ENCODE assay signal across 8 cellular contexts in genomic region chr7:80060218-80060806, GRCh38.
DNase-seq lines count a peak whose midpoint lies in the region; ATAC-seq, FAIRE-seq and TF ChIP-seq lines count a peak whose summit lies in the region.

No MANE protein-coding gene starts in this region.

- no peaks in the 10 kb centered on the region for H3K79me2 ChIP-seq in keratinocyte (ENCODE audit: control insufficient read depth, insufficient read depth, low read length)

- peaks cover under 1% of the 10 kb centered on the region for H3K36me3 Mint-ChIP-seq in activated naive CD8-positive, alpha-beta T cell treated with anti-CD3 and anti-CD28 coated beads for 36 hours

- intact Hi-C loops in adrenal gland (cut with DNase I) = no loop called here
- intact Hi-C loops in posterior cingulate gyrus (cut with DNase I) = loop anchor here (1.0 to 2.0 kb wide), 3 partner anchors 228 to 393 kb away; no protein-coding TSS in a partner anchor

- H3K36me3 ChIP-seq in adrenal gland (replicated peaks in 1 of 2) = no peaks in the 10 kb centered on the region
- H3K36me3 ChIP-seq in keratinocyte (ENCODE audit: control insufficient read depth in 2 of 2, extremely low read depth in 1 of 2, insufficient read depth in 2 of 2, low read length in 2 of 2) = no peaks in the 10 kb centered on the region

- H2AFZ ChIP-seq in keratinocyte (ENCODE audit: control insufficient read depth, low read length) = no peak overlapping the region

- H3K9me3 ChIP-seq in adrenal gland (replicated peaks in 1 of 3) = no peaks in the 10 kb centered on the region
- H3K9me3 ChIP-seq in keratinocyte (ENCODE audit: control insufficient read depth, low read depth, low read length) = no peaks in the 10 kb centered on the region

- H3K4me3 ChIP-seq in AG09309 (ENCODE audit: control insufficient read depth, low read depth, low read length) (no peak overlapping the region), adrenal gland (no peak overlapping the region), keratinocyte (ENCODE audit: control insufficient read depth in 2 of 3, extremely low read depth in 1 of 3, insufficient read depth in 2 of 3, low read depth in 1 of 3, low read length in 3 of 3) (no peak overlapping the region)

- H3K9ac ChIP-seq in keratinocyte (ENCODE audit: control insufficient read depth, extremely low read depth, insufficient read depth, low read length) = no peak overlapping the region

- peak; percentile 64 for ATAC-seq in GM18868 (IDR thresholded peaks at IDR 0.05; ENCODE audit: unreplicated experiment)

- H3K4me1 ChIP-seq in adrenal gland (replicated peaks in 1 of 2) (peaks cover 0 to 14% of the 10 kb centered on the region in 2 donors), keratinocyte (ENCODE audit: control insufficient read depth, extremely low read depth, insufficient read depth, low read length) (no peaks in the 10 kb centered on the region)

- no peak for FAIRE-seq in keratinocyte (lab: Jason Lieb, UNC)

- peak; percentile 58 for DNase-seq in AG09309 (ENCODE audit: low read depth)
- DNase-seq in NCI-H2029 treated with DMSO at 0.1 percent for 48 hours (lab: John Stamatoyannopoulos, UW) = peak; percentile 44
- DNase-seq in adrenal gland = no peak
- no peak for DNase-seq in keratinocyte (ENCODE audit: low read depth, low spot score)
- DNase-seq in activated gamma-delta T cell (lab: John Stamatoyannopoulos, UW) = no peak
- no peak for DNase-seq in posterior cingulate gyrus
- no peak for DNase-seq in activated naive CD8-positive, alpha-beta T cell treated with anti-CD3 and anti-CD28 coated beads for 36 hours

- 68 to 90% (median 78%) methylated on average over 1 of the region's 1 CpG for WGBS in adrenal gland, 4 donors

- TF ChIP-seq CTCF in AG09309 (IDR thresholded peaks at IDR 0.05; ENCODE audit: control insufficient read depth, insufficient read depth, low read depth, low read length, missing control alignments) (peak; percentile 14), adrenal gland (IDR thresholded peaks at IDR 0.05) (peak; percentile 29 to 72 (median 54)), keratinocyte (optimal IDR thresholded peaks at IDR 0.05 in 1 of 3, IDR thresholded peaks at IDR 0.05 in 1 of 3, conservative IDR thresholded peaks at IDR 0.05 in 1 of 3; ENCODE audit: extremely low read depth in 1 of 3, insufficient read depth in 2 of 3, low read length in 3 of 3) (peak in 2 of 3 experiments; percentile 10 to 28)

- H3K9me3 Mint-ChIP-seq in activated naive CD8-positive, alpha-beta T cell treated with anti-CD3 and anti-CD28 coated beads for 36 hours = peaks cover under 1% of the 10 kb centered on the region

- no peaks in the 10 kb centered on the region for H3K27me3 Mint-ChIP-seq in activated naive CD8-positive, alpha-beta T cell treated with anti-CD3 and anti-CD28 coated beads for 36 hours

- dilution Hi-C loops in keratinocyte (cut with MboI; ENCODE audit: extremely low pct_ligation_motif_present, low sequenced_read_pairs) = no loop called here

- H3K27ac Mint-ChIP-seq in activated naive CD8-positive, alpha-beta T cell treated with anti-CD3 and anti-CD28 coated beads for 36 hours = no peak overlapping the region

- no peaks in the 10 kb centered on the region for H3K27me3 ChIP-seq in adrenal gland
- H3K27me3 ChIP-seq in keratinocyte (ENCODE audit: control insufficient read depth, extremely low read depth, insufficient read depth, low read length) = no peaks in the 10 kb centered on the region

- H3K4me3 Mint-ChIP-seq in activated naive CD8-positive, alpha-beta T cell treated with anti-CD3 and anti-CD28 coated beads for 36 hours = no peak overlapping the region

- H3K27ac ChIP-seq in adrenal gland = no peak overlapping the region
- H3K27ac ChIP-seq in keratinocyte (ENCODE audit: control insufficient read depth, insufficient read depth, low read length) = no peak overlapping the region

- no peak overlapping the region for H3K4me2 ChIP-seq in keratinocyte (ENCODE audit: control insufficient read depth, extremely low read depth, insufficient read depth, low read depth, low read length)

- H3K4me1 Mint-ChIP-seq in activated naive CD8-positive, alpha-beta T cell treated with anti-CD3 and anti-CD28 coated beads for 36 hours = no peaks in the 10 kb centered on the region

- no peaks in the 10 kb centered on the region for H3K9me1 ChIP-seq in keratinocyte (ENCODE audit: control insufficient read depth, extremely low read depth, insufficient read depth, low read length)

- no peaks in the 10 kb centered on the region for H4K20me1 ChIP-seq in keratinocyte (ENCODE audit: control insufficient read depth, extremely low read depth, insufficient read depth, low read length)

- no peak for TF ChIP-seq POLR2A in adrenal gland (IDR thresholded peaks at IDR 0.05)

Comparison
In these comparisons a context has a peak if more than half of its experiments do, and no peak if none do; other contexts are left out.
1. DNase-seq: peak in AG09309 (single experiment) and NCI-H2029 treated with DMSO at 0.1 percent for 48 hours (single experiment); none in adrenal gland (0 of 7), keratinocyte (single experiment), activated gamma-delta T cell (single experiment), posterior cingulate gyrus (0 of 10) and activated naive CD8-positive, alpha-beta T cell treated with anti-CD3 and anti-CD28 coated beads for 36 hours (single experiment).
2. Peak in every context shown above with its lines, with median percentiles within 50 percentile points of each other: CTCF ChIP-seq.